9 cellular contexts compared by ENCODE assay signal in genomic region chr4:11470709-11471441, GRCh38. TPM values are rescaled to one million over a fixed set of nuclear protein-coding genes. Genes with fewer than 3 reads are reported as not detected.
A peak's percentile ranks its signal among the peaks of the same experiment; 100 is the strongest.
DNase-seq lines count a peak whose midpoint lies in the region; ATAC-seq, FAIRE-seq and TF ChIP-seq lines count a peak whose summit lies in the region.
"Had no signal": no experiment of that assay in that cellular context is flagged by ENCODE, and none has a peak within 500 bp of the region (broad histone marks: within the 10 kb centered on the region; RNA-seq: fewer than 3 reads in every experiment).

No MANE protein-coding gene starts in this region.

- CTCF ChIA-PET in HepG2 (lab: Yijun Ruan, JAX; ENCODE audit: low intra/inter-chr PET ratio, low total read pairs) = no interaction called here

- WGBS in HepG2 (ENCODE audit: low lambda C conversion rate) = 3% methylated on average over 7 of the region's 7 CpGs
- 36% methylated on average over 7 of the region's 7 CpGs for WGBS in right lobe of liver (ENCODE audit: insufficient coverage, low coverage, low lambda C conversion rate, missing lambda C conversion rate)
- WGBS in upper lobe of left lung, 2 donors = 63 to 77% methylated on average over 7 of the region's 7 CpGs

- H3K4me3 ChIP-seq in HepG2 (replicated peaks in 1 of 3; ENCODE audit: insufficient read depth in 1 of 3, low read depth in 2 of 3, low read length in 3 of 3) (no peak overlapping the region), right lobe of liver (no peak overlapping the region), upper lobe of left lung (no peak overlapping the region)

- DNase-seq in HepG2 (ENCODE audit: low spot score) = no peak
- DNase-seq in right lobe of liver = no peak
- no peak for DNase-seq in upper lobe of left lung
- no peak for DNase-seq in NCI-H69 (lab: John Stamatoyannopoulos, UW)
- no peak for DNase-seq in T1000 (lab: John Stamatoyannopoulos, UW)

- no peak for TF ChIP-seq POLR2A in HepG2 (IDR thresholded peaks at IDR 0.05; ENCODE audit: insufficient read depth in 1 of 2, low read depth in 2 of 2, low read length in 2 of 2)
- TF ChIP-seq POLR2A in right lobe of liver (IDR thresholded peaks at IDR 0.05) = no peak
- TF ChIP-seq POLR2A in upper lobe of left lung (IDR thresholded peaks at IDR 0.05) = no peak

- H3K27ac ChIP-seq in HepG2 (ENCODE audit: extremely low read length, insufficient read depth, low read length) (no peak overlapping the region), right lobe of liver (no peak overlapping the region), upper lobe of left lung (peak overlapping the region in 3 of 4 donors; percentile 15 to 53 (median 31))

- H3K27me3 ChIP-seq in HepG2 (ENCODE audit: control insufficient read depth in 1 of 2, insufficient read depth in 2 of 2, low read length in 2 of 2) (no peaks in the 10 kb centered on the region), right lobe of liver (no peaks in the 10 kb centered on the region), upper lobe of left lung (no peaks in the 10 kb centered on the region)

- peak overlapping the region; percentile 65 for H3K4me3 Mint-ChIP-seq in activated T-helper 17 cell treated with anti-CD3 and anti-CD28 coated beads, Interleukin-2, amount 50 U/mL, for 72 hours
- H3K4me3 Mint-ChIP-seq: brain had no signal

- H3K36me3 Mint-ChIP-seq in activated T-helper 17 cell treated with anti-CD3 and anti-CD28 coated beads, Interleukin-2, amount 50 U/mL, for 72 hours (ENCODE audit: low read depth) = no peaks in the 10 kb centered on the region
- H3K36me3 Mint-ChIP-seq: brain had no signal

- no peak overlapping the region for H3K27ac Mint-ChIP-seq in activated T-helper 17 cell treated with anti-CD3 and anti-CD28 coated beads, Interleukin-2, amount 50 U/mL, for 72 hours

- H3K4me2 ChIP-seq in HepG2 (ENCODE audit: low read depth, low read length) = no peak overlapping the region

- H3K9me3 Mint-ChIP-seq in activated T-helper 17 cell treated with anti-CD3 and anti-CD28 coated beads, Interleukin-2, amount 50 U/mL, for 72 hours = peaks cover 5% of the 10 kb centered on the region

- no TSS peak for BruUV-seq in HepG2 (replicated peaks; lab: Mats Ljungman, UMichigan)

- H3K9me3 ChIP-seq in HepG2 (ENCODE audit: low read length) (no peaks in the 10 kb centered on the region), right lobe of liver (no peaks in the 10 kb centered on the region), upper lobe of left lung (no peaks in the 10 kb centered on the region)

- no peak overlapping the region for H3K9ac ChIP-seq in HepG2 (ENCODE audit: insufficient read depth, low read depth, low read length)

- TF ChIP-seq EP300 in HepG2 (IDR thresholded peaks at IDR 0.05; ENCODE audit: low read depth in 2 of 2, low read length in 2 of 2) (no peak), HepG2 (CRISPR knock-in tag; IDR thresholded peaks at IDR 0.05; ENCODE audit: borderline replicate concordance) (no peak), upper lobe of left lung (IDR thresholded peaks at IDR 0.05) (no peak)

- in situ Hi-C loops in HepG2 (cut with HindIII; ENCODE audit: extremely low pct_ligation_motif_present, low pct_unique_long_range_greater_than_20kb) = loop anchor here (25.0 kb wide), 1 partner anchor 1166 kb away; no protein-coding TSS in a partner anchor

- H2AFZ ChIP-seq in HepG2 (ENCODE audit: low read length) = no peak overlapping the region

- no peak for FAIRE-seq in HepG2 (lab: Jason Lieb, UNC)

- H3K4me1 ChIP-seq in HepG2 (ENCODE audit: insufficient read depth, low read length) (no peaks in the 10 kb centered on the region), right lobe of liver (no peaks in the 10 kb centered on the region), upper lobe of left lung (no peaks in the 10 kb centered on the region)

- intact Hi-C loops in HepG2 (cut with micrococcal nuclease; ENCODE audit: unreplicated experiment) (no loop called here), right lobe of liver (cut with DNase I) (no loop called here)

- H3K27me3 Mint-ChIP-seq in activated T-helper 17 cell treated with anti-CD3 and anti-CD28 coated beads, Interleukin-2, amount 50 U/mL, for 72 hours = no peaks in the 10 kb centered on the region

- H4K20me1 ChIP-seq in HepG2 (ENCODE audit: insufficient read depth, low read length) = no peaks in the 10 kb centered on the region

- TF ChIP-seq RAD21 in HepG2 (CRISPR knock-in tag; IDR thresholded peaks at IDR 0.05) = no peak

- ATAC-seq in HepG2 (no peak), right lobe of liver (no peak), HG03135 (IDR thresholded peaks at IDR 0.05; ENCODE audit: unreplicated experiment) (peak; percentile 9), upper lobe of left lung (ENCODE audit: low FRiP score in 2 of 2) (no peak), SK-N-SH treated with all-trans-retinoic acid at 6 μM for 48 hours (no peak)
- ATAC-seq in activated T-helper 17 cell treated with anti-CD3 and anti-CD28 coated beads, Interleukin-2, amount 50 U/mL, for 72 hours (replicated peaks) = peak; percentile 18

- TF ChIP-seq CTCF in HepG2 (CRISPR knock-in tag; IDR thresholded peaks at IDR 0.05) (no peak), right lobe of liver (IDR thresholded peaks at IDR 0.05) (no peak), upper lobe of left lung (IDR thresholded peaks at IDR 0.05) (no peak)

- no peaks in the 10 kb centered on the region for H3K79me2 ChIP-seq in HepG2 (ENCODE audit: insufficient read depth, low read length)

- POLR2A ChIA-PET in HepG2 (lab: Yijun Ruan, JAX) = no interaction called here

- peaks cover 12% of the 10 kb centered on the region for H3K4me1 Mint-ChIP-seq in activated T-helper 17 cell treated with anti-CD3 and anti-CD28 coated beads, Interleukin-2, amount 50 U/mL, for 72 hours

- H3K36me3 ChIP-seq in HepG2 (replicated peaks in 1 of 2; ENCODE audit: control insufficient read depth in 1 of 2, insufficient read depth in 2 of 2, low read length in 2 of 2) (no peaks in the 10 kb centered on the region), right lobe of liver (no peaks in the 10 kb centered on the region), upper lobe of left lung (no peaks in the 10 kb centered on the region)

TF ChIP-seq in HepG2, 621 proteins besides CTCF, POLR2A, EP300 and RAD21:
- no peak for TF ChIP-seq ZNF792 (CRISPR knock-in tag; IDR thresholded peaks at IDR 0.05)
- peak; percentile 57 for TF ChIP-seq MAFF (IDR thresholded peaks at IDR 0.05; ENCODE audit: low read depth, low read length)
- TF ChIP-seq HNRNPLL (IDR thresholded peaks at IDR 0.05; ENCODE audit: low read depth, low read length, poor library complexity, severe bottlenecking) = no peak
- TF ChIP-seq MAFK (conservative IDR thresholded peaks at IDR 0.05 in 1 of 2, IDR thresholded peaks at IDR 0.05 in 1 of 2; ENCODE audit: low read length in 2 of 2) = peak; percentile 53 to 76; a peak in 3 of 4 replicates

TF ChIP-seq in SK-N-SH treated with all-trans-retinoic acid at 6 μM for 48 hours, 23 proteins besides CTCF, POLR2A, EP300 and RAD21 (continues in another document):
- TF ChIP-seq OSR1 (CRISPR knock-in tag; IDR thresholded peaks at IDR 0.05) (no peak), ZFP30 (CRISPR knock-in tag; IDR thresholded peaks at IDR 0.05) (no peak), CREB5 (CRISPR knock-in tag; IDR thresholded peaks at IDR 0.05; ENCODE audit: low read depth) (no peak), ZNF565 (CRISPR knock-in tag; conservative IDR thresholded peaks at IDR 0.05; ENCODE audit: low read depth) (no peak), ARNTL (CRISPR knock-in tag; IDR thresholded peaks at IDR 0.05; ENCODE audit: borderline replicate concordance, low read depth) (no peak), ESRRG (CRISPR knock-in tag; IDR thresholded peaks at IDR 0.05) (no peak), GLIS3 (CRISPR knock-in tag; IDR thresholded peaks at IDR 0.05) (no peak)

RNA-seq across cellular contexts. Expression of gene HS3ST1, which starts 42.2 kb away (rescaled TPM):
- not detected in 2 replicates for total RNA-seq in HepG2 (2016; rRNA removed; fragmentation: Illumina TruSeq; extraction: Trizol)
- total RNA-seq in HepG2 (2016; cell fraction: cytosol; rRNA removed; fragmentation: Illumina TruSeq; extraction: Trizol; ENCODE audit: low read depth) = not detected in 2 replicates
- total RNA-seq in HepG2 (2016; cell fraction: insoluble cytoplasmic fraction; rRNA removed; fragmentation: Illumina TruSeq; extraction: Trizol) = not detected in 2 replicates
- total RNA-seq in HepG2 (2016; cell fraction: membrane; rRNA removed; fragmentation: Illumina TruSeq; extraction: Trizol) = not detected in 2 replicates
- total RNA-seq in HepG2 (2016; cell fraction: nucleus; rRNA removed; fragmentation: Illumina TruSeq; extraction: Trizol) = not detected in 2 replicates
- polyA plus RNA-seq in HepG2 (2011; rRNA removed) = not detected in 2 replicates
- polyA plus RNA-seq in HepG2 (2011; cell fraction: cytosol; rRNA removed) = not detected in 2 replicates
- not detected in 2 replicates for polyA plus RNA-seq in HepG2 (2011; cell fraction: nucleus; rRNA removed)
- polyA plus RNA-seq in HepG2 (2012) = not detected in 2 replicates
- not detected in 2 replicates for polyA plus RNA-seq in HepG2 (2016; cell fraction: cytosol; fragmentation: Illumina TruSeq; extraction: Trizol; ENCODE audit: low read depth)
- not detected in 2 replicates for polyA plus RNA-seq in HepG2 (2016; cell fraction: insoluble cytoplasmic fraction; fragmentation: Illumina TruSeq; extraction: Trizol; ENCODE audit: low read depth)
- not detected in 2 replicates for polyA plus RNA-seq in HepG2 (2016; cell fraction: membrane; fragmentation: Illumina TruSeq; extraction: Trizol; ENCODE audit: low read depth)
- polyA plus RNA-seq in HepG2 (2016; cell fraction: nucleus; fragmentation: Illumina TruSeq; extraction: Trizol; ENCODE audit: insufficient read depth, low read depth) = not detected in 2 replicates
- polyA minus RNA-seq in HepG2 (2011; rRNA and poly(A)+ RNA removed; ENCODE audit: low replicate concordance) = 0.26 TPM in 1 of 2 replicates, not detected in the other
- not detected in 2 replicates for polyA minus RNA-seq in HepG2 (2011; cell fraction: cytosol; rRNA and poly(A)+ RNA removed)
- polyA minus RNA-seq in HepG2 (2011; cell fraction: nucleus; rRNA and poly(A)+ RNA removed) = not detected in 2 replicates
- total RNA-seq in right lobe of liver = 1 to 10 TPM in 1 of 6 experiments, under 1 TPM in 5; 0.11 to 1.2 (median 0.25) TPM
- total RNA-seq in activated T-helper 17 cell treated with anti-CD3 and anti-CD28 coated beads, Interleukin-2, amount 50 U/mL, for 72 hours = under 1 TPM; 0.05 to 0.19 TPM
- 10 to 100 TPM in 2 of 6 donors, 1 to 10 TPM in 4; 3.4 to 13.8 (median 7.2) TPM for total RNA-seq in upper lobe of left lung

Comparison
In these comparisons a context has a peak if more than half of its experiments do, and no peak if none do; other contexts are left out.
1. ATAC-seq: peak in HG03135 (single experiment) and activated T-helper 17 cell treated with anti-CD3 and anti-CD28 coated beads, Interleukin-2, amount 50 U/mL, for 72 hours (single experiment); none in HepG2 (single experiment), right lobe of liver (0 of 4), upper lobe of left lung (0 of 2) and SK-N-SH treated with all-trans-retinoic acid at 6 μM for 48 hours (single experiment).
2. H3K27ac ChIP-seq: peak in upper lobe of left lung (3 of 4); none in HepG2 (single experiment) and right lobe of liver (0 of 3).